In the genomic region with DNA sequence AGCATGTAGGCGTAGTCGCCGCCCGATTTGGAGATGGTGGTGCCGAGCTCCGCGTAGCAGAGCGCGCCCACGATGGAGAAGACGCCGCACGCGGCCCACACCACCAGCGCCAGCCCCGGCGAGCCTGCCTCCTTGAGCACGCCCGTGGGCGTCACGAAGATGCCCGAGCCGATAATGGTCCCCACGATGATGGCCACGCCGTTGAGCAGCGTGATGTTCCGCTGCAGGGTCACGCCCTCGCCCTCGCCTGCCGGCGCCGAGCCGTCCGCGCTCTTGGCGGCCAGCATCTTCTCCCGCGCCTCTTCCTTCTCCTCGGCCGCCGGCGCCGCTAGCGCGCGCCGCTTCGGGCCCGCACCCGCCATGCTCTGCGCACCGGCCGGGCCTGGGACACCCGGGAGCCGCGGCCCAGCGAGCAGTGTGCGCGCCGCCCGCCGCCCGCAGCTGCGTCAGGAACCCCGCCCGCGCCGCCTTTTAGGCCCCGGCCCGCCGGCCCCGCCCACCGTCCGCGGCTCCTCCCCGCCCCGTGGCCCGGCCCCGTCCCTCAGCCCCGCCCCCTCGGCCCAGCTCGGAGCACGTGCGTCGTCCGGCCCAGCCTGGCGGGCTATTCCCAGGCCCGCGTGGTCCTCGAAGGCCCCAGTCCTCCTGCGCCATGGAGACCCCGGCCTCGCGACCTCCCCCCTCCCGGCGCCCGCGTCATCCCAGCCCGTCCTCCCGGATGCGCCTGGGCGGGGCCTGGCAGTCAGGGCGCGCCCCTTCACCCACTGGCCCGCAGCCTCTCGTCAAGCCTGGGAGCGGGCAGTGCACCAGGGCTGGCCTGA, we compare ENCODE assay signal across 8 cellular contexts. TPM values are rescaled to one million over a fixed set of nuclear protein-coding genes. Genes with fewer than 3 reads are reported as not detected.
DNase-seq lines count a peak whose midpoint lies in the region; ATAC-seq and TF ChIP-seq lines count a peak whose summit lies in the region.
"Not testable (repeated sequence)": the region's sequence is repeated elsewhere in the genome, so short reads cannot be mapped to it uniquely, and the experiment has no call there.

Gene SLC7A5 (minus strand): TSS at position 447 of the 818 bp plus-strand sequence. CDS start 85 bp downstream, at position 362.

- CTCF ChIA-PET in SK-N-SH (lab: Yijun Ruan, JAX): interaction anchor here (1.1 to 12.8 kb wide), 5 partner anchors 20 to 101 kb away, joined by 3 to 281 read pairs (median 5); no protein-coding TSS in a partner anchor

- H3K36me3 Mint-ChIP-seq in natural killer cell treated with Interleukin-12 subunit alpha and Interleukin-12 subunit beta and Interleukin-15 and Interleukin-18, amount 100 ng/mL, for 72 hours: peaks cover 23% of the 10 kb centered on the region

- not testable (repeated sequence) for TF ChIP-seq EP300 in SK-N-SH (IDR thresholded peaks at IDR 0.05; ENCODE audit: borderline replicate concordance in 1 of 2, low read depth in 1 of 2, low read length in 1 of 2)

- DNase-seq in DMS 273 (lab: John Stamatoyannopoulos, UW; ENCODE audit: unreplicated experiment): peak; percentile 92
- peak; percentile 64 for DNase-seq in KBM-7
- peak; percentile 92 for DNase-seq in SK-N-SH
- DNase-seq in activated gamma-delta T cell treated with Interleukin-2 at 50 U/mL for 16 hours: peak; percentile 82
- DNase-seq in fibroblast of the aortic adventitia (ENCODE audit: low read depth): peak; percentile 72
- DNase-seq in natural killer cell treated with Interleukin-12 subunit alpha and Interleukin-12 subunit beta and Interleukin-15 and Interleukin-18, amount 100 ng/mL, for 72 hours (ENCODE audit: low spot score): peak; percentile 92
- peak; percentile 73 for DNase-seq in stimulated activated CD8-positive, alpha-beta memory T cell treated with anti-CD3 and anti-CD28 coated beads, Interleukin-7, amount 100 ng/mL, for 24 hours (ENCODE audit: low read depth)

- H3K4me3 ChIP-seq in SK-N-SH (ENCODE audit: low read depth in 2 of 2, low read length in 1 of 2) (peak within 1 kb of the TSS; percentile 60 to 72), fibroblast of the aortic adventitia (ENCODE audit: low read depth, low read length) (peak within 1 kb of the TSS; percentile 77)

- ATAC-seq in GM21619 (IDR thresholded peaks at IDR 0.05; ENCODE audit: unreplicated experiment): peak; percentile 54
- peak; percentile 83 to 86 for ATAC-seq in natural killer cell treated with Interleukin-12 subunit alpha and Interleukin-12 subunit beta and Interleukin-15 and Interleukin-18, amount 100 ng/mL, for 72 hours

- H3K4me1 ChIP-seq in SK-N-SH (ENCODE audit: control insufficient read depth in 1 of 2, insufficient read depth in 2 of 2, low read depth in 1 of 2, low read length in 1 of 2): peaks cover 11 to 16% of the 10 kb centered on the region in 2 experiments; a peak in 2 of 4 replicates

- H2AFZ ChIP-seq in SK-N-SH (ENCODE audit: low read depth): peak within 1 kb of the TSS; percentile 46; the same call in 1 of the 2 replicates

- H3K4me3 Mint-ChIP-seq in natural killer cell treated with Interleukin-12 subunit alpha and Interleukin-12 subunit beta and Interleukin-15 and Interleukin-18, amount 100 ng/mL, for 72 hours: peak within 1 kb of the TSS; percentile 97

- H3K9me3 ChIP-seq in SK-N-SH: not testable (repeated sequence)

- H3K27me3 ChIP-seq in SK-N-SH (ENCODE audit: insufficient read depth): not testable (repeated sequence)

- TF ChIP-seq RAD21 in SK-N-SH (IDR thresholded peaks at IDR 0.05; ENCODE audit: low read length): not testable (repeated sequence)

- in situ Hi-C loops in KBM-7 (cut with MboI; ENCODE audit: low pct_unique_long_range_greater_than_20kb, low sequenced_read_pairs): not testable (repeated sequence)

- not testable (repeated sequence) for TF ChIP-seq CTCF in SK-N-SH (IDR thresholded peaks at IDR 0.05); fibroblast of the aortic adventitia (IDR thresholded peaks at IDR 0.05; ENCODE audit: insufficient read depth, low read length)

- peaks cover 27% of the 10 kb centered on the region for H3K79me2 ChIP-seq in SK-N-SH (ENCODE audit: insufficient read depth)

- not testable (repeated sequence) for H3K27me3 Mint-ChIP-seq in natural killer cell treated with Interleukin-12 subunit alpha and Interleukin-12 subunit beta and Interleukin-15 and Interleukin-18, amount 100 ng/mL, for 72 hours

- peaks cover 43 to 52% of the 10 kb centered on the region in 2 donors for H3K4me1 Mint-ChIP-seq in natural killer cell treated with Interleukin-12 subunit alpha and Interleukin-12 subunit beta and Interleukin-15 and Interleukin-18, amount 100 ng/mL, for 72 hours (ENCODE audit: low read depth in 2 of 2)

- not testable (repeated sequence) for H3F3A ChIP-seq in SK-N-SH (replicated peaks; ENCODE audit: insufficient read depth)

- peak within 1 kb of the TSS; percentile 95 for H3K4me2 ChIP-seq in SK-N-SH

- H3K9ac ChIP-seq in SK-N-SH: peak within 1 kb of the TSS; percentile 77

- peak within 1 kb of the TSS; percentile 53 to 56; a peak in 3 of 4 replicates for H3K27ac ChIP-seq in SK-N-SH (ENCODE audit: low read depth in 2 of 2, low read length in 1 of 2)

- not testable (repeated sequence) for H3K9me2 ChIP-seq in SK-N-SH

- POLR2A ChIA-PET in SK-N-SH (lab: Yijun Ruan, JAX): interaction anchor here (0.6 to 2.6 kb wide), 8 partner anchors 14 to 92 kb away, joined by 3 to 13 read pairs (median 6); partner anchors contain the start of gene BANP

- not testable (repeated sequence) for H3K9me3 Mint-ChIP-seq in natural killer cell treated with Interleukin-12 subunit alpha and Interleukin-12 subunit beta and Interleukin-15 and Interleukin-18, amount 100 ng/mL, for 72 hours

- H3K36me3 ChIP-seq in SK-N-SH (replicated peaks in 1 of 2; ENCODE audit: control insufficient read depth in 1 of 2, insufficient read depth in 2 of 2, low read length in 1 of 2): not testable (repeated sequence)

- H3K27ac Mint-ChIP-seq in natural killer cell treated with Interleukin-12 subunit alpha and Interleukin-12 subunit beta and Interleukin-15 and Interleukin-18, amount 100 ng/mL, for 72 hours: peak within 1 kb of the TSS; percentile 95 to 97

- WGBS in SK-N-SH (ENCODE audit: low lambda C conversion rate): 13% methylated on average over 23 of the region's 109 CpGs

- peaks cover 31% of the 10 kb centered on the region for H4K20me1 ChIP-seq in SK-N-SH (ENCODE audit: insufficient read depth)

TF ChIP-seq in SK-N-SH, 30 proteins besides CTCF, POLR2A, EP300 and RAD21:
- TF ChIP-seq, protein P1, sequence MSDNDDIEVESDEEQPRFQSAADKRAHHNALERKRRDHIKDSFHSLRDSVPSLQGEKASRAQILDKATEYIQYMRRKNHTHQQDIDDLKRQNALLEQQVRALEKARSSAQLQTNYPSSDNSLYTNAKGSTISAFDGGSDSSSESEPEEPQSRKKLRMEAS (IDR thresholded peaks at IDR 0.05; ENCODE audit: low read depth): peak; percentile 86
- TF ChIP-seq POLR2AphosphoS5 (IDR thresholded peaks at IDR 0.05; ENCODE audit: low read depth, low read length) (peak; percentile 79), TAF1 (IDR thresholded peaks at IDR 0.05; ENCODE audit: borderline replicate concordance, low read depth, low read length) (0 out of 2 replicates have a peak, but pooled peaks have one; percentile 14)

RNA-seq across cellular contexts. Expression of gene SLC7A5, which starts in this region (rescaled TPM):
- 7.7 and 15.1 TPM in 2 replicates for polyA plus RNA-seq in SK-N-SH (2012; rRNA removed)
- 9.3 and 12.5 TPM in 2 replicates for polyA plus RNA-seq in SK-N-SH (2012; cell fraction: cytosol; rRNA removed)
- 16.9 and 26.8 TPM in 2 replicates for polyA plus RNA-seq in SK-N-SH (2012; cell fraction: nucleus; rRNA removed)
- 3.7 and 42.8 TPM in 2 replicates for total RNA-seq in fibroblast of the aortic adventitia (ENCODE audit: low replicate concordance)
- total RNA-seq in natural killer cell treated with Interleukin-12 subunit alpha and Interleukin-12 subunit beta and Interleukin-15 and Interleukin-18, amount 100 ng/mL, for 72 hours: 100 to 1,000 TPM; 142 to 348 TPM

Comparison
In these comparisons a context has a peak if more than half of its experiments do, and no peak if none do; other contexts are left out.
1. Peak in every context shown above with its lines: DNase-seq, ATAC-seq, H3K4me3 ChIP-seq and H3K27ac ChIP-seq.